In the genomic region with DNA sequence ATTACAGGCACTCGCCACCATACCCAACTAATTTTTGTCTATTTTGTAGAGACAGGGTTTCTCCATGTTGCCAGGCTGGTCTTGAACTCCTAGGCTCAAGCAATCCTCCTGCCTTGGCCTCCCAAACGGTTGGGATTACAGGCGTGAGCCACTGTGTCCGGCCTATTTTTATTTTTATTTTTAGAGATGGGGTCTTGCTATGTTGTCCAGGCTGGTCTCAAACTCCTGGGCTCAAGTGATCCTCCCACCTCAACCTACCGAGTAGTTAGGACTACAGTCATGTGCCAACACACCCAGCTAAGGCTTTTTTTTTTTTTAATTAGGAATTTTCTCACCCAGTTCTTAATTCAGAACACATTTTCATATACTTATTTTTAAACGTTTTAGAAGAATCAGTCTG, we compare ENCODE assay signal across 1 cellular context. TPM values are rescaled to one million over a fixed set of nuclear protein-coding genes. Genes with fewer than 3 reads are reported as not detected.
"Had no signal": no experiment of that assay in that cellular context is flagged by ENCODE, and none has a peak within 500 bp of the region (broad histone marks: within the 10 kb centered on the region; RNA-seq: fewer than 3 reads in every experiment).

No MANE protein-coding gene starts in this region.

RNA-seq across cellular contexts. Expression of a gene that starts 34.4 kb away (rescaled TPM):
- total RNA-seq: HT1080 had no signal
